ENCODE assay signal across 8 cellular contexts in genomic region chr2:136327162-136327852, GRCh38.
DNase-seq lines count a peak whose midpoint lies in the region; ATAC-seq and TF ChIP-seq lines count a peak whose summit lies in the region.

No MANE protein-coding gene starts in this region.

- DNase-seq in BE2C (peak; percentile 19), endodermal cell (peak; percentile 61), NCI-H2107 (lab: John Stamatoyannopoulos, UW) (no peak), hippocampal formation (lab: John Stamatoyannopoulos, UW) (no peak)
- DNase-seq in activated CD4-positive, alpha-beta T cell treated with anti-CD3 and anti-CD28 coated beads for 4 hours, result peak; percentile 74
- DNase-seq in stimulated activated CD4-positive, alpha-beta T cell treated with anti-CD3 and anti-CD28 coated beads, Interleukin-2, amount 100 ng/mL, for 4 hours (ENCODE audit: low read depth), result peak; percentile 57

- 69 to 79% methylated on average over 6 to 12 of the region's 12 CpGs for WGBS in endodermal cell (ENCODE audit: insufficient coverage in 1 of 2, insufficient read length in 1 of 2), 2 experiments

- H3K4me3 ChIP-seq in BE2C (ENCODE audit: low read depth, low read length) (peak overlapping the region; percentile 23; the same call in 1 of the 2 replicates), endodermal cell (ENCODE audit: low read length) (peak overlapping the region; percentile 14)

- H3K36me3 ChIP-seq in BE2C (no peaks in the 10 kb centered on the region), endodermal cell (ENCODE audit: control insufficient read depth, insufficient read depth, low read length) (no peaks in the 10 kb centered on the region)

- H3K27me3 ChIP-seq in BE2C (no peaks in the 10 kb centered on the region), endodermal cell (ENCODE audit: control insufficient read depth, insufficient read depth, low read length, poor library complexity, severe bottlenecking) (no peaks in the 10 kb centered on the region)

- no peaks in the 10 kb centered on the region for H3K9me3 Mint-ChIP-seq in endodermal cell

- no peak overlapping the region for H3K27ac ChIP-seq in endodermal cell (ENCODE audit: low read depth, low read length)

- H3K27ac Mint-ChIP-seq in endodermal cell, result no peak overlapping the region

- peak; percentile 87 for ATAC-seq in GM19351 (IDR thresholded peaks at IDR 0.05; ENCODE audit: unreplicated experiment)
- ATAC-seq in HG03460 (IDR thresholded peaks at IDR 0.05; ENCODE audit: unreplicated experiment), result peak; percentile 70

- no peak overlapping the region for H3K4me3 Mint-ChIP-seq in endodermal cell

- H3K9me3 ChIP-seq in BE2C (no peaks in the 10 kb centered on the region), endodermal cell (ENCODE audit: control insufficient read depth, low read length) (no peaks in the 10 kb centered on the region)

- H3K9ac ChIP-seq in endodermal cell (ENCODE audit: extremely low read depth, low read length, poor library complexity, severe bottlenecking), result no peak overlapping the region

- TF ChIP-seq CTCF in BE2C (IDR thresholded peaks at IDR 0.05; ENCODE audit: low read depth, low read length) (no peak), endodermal cell (conservative IDR thresholded peaks at IDR 0.05) (peak; percentile 26)

- H3K27me3 Mint-ChIP-seq in endodermal cell (ENCODE audit: insufficient read depth), result peaks cover 2% of the 10 kb centered on the region

- H3K4me1 ChIP-seq in BE2C (peaks cover 2% of the 10 kb centered on the region; the same call in 1 of the 2 replicates), endodermal cell (ENCODE audit: control insufficient read depth, insufficient read depth, low read length) (peaks cover 13% of the 10 kb centered on the region)

- peaks cover 32% of the 10 kb centered on the region for H3K4me1 Mint-ChIP-seq in endodermal cell

- H3K36me3 Mint-ChIP-seq in endodermal cell (ENCODE audit: low read depth), result no peaks in the 10 kb centered on the region

Comparison
In these comparisons a context has a peak if more than half of its experiments do, and no peak if none do; other contexts are left out.
1. DNase-seq: peak in BE2C (single experiment), activated CD4-positive, alpha-beta T cell treated with anti-CD3 and anti-CD28 coated beads for 4 hours (2 of 2), endodermal cell (single experiment) and stimulated activated CD4-positive, alpha-beta T cell treated with anti-CD3 and anti-CD28 coated beads, Interleukin-2, amount 100 ng/mL, for 4 hours (single experiment); none in NCI-H2107 (single experiment) and hippocampal formation (0 of 2).